ENCODE assay signal across 1 cellular context in genomic region chr14:96257056-96257455, GRCh38.
TF ChIP-seq lines count a peak whose summit lies in the region.

No MANE protein-coding gene starts in this region.

TF ChIP-seq in IMR-90, 13 proteins besides CTCF, POLR2A, EP300 and RAD21:
- TF ChIP-seq USF2 (IDR thresholded peaks at IDR 0.05; ENCODE audit: low read depth, low read length) (no peak), SMC3 (IDR thresholded peaks at IDR 0.05; ENCODE audit: low read depth, low read length) (no peak), MXI1 (IDR thresholded peaks at IDR 0.05; ENCODE audit: borderline replicate concordance, low read depth, low read length) (no peak), BHLHE40 (IDR thresholded peaks at IDR 0.05; ENCODE audit: low read depth, low read length) (no peak), FOS (IDR thresholded peaks at IDR 0.05; ENCODE audit: low read depth, low read length) (no peak), MAFK (IDR thresholded peaks at IDR 0.05; ENCODE audit: low read depth, low read length) (no peak), ELK1 (IDR thresholded peaks at IDR 0.05; ENCODE audit: borderline replicate concordance, low read depth, low read length) (no peak), CEBPB (IDR thresholded peaks at IDR 0.05; ENCODE audit: low read depth, low read length) (no peak), MAZ (IDR thresholded peaks at IDR 0.05; ENCODE audit: borderline replicate concordance, low read depth, low read length) (no peak)
